ENCODE assay signal across 14 cellular contexts in genomic region chr3:61574854-61575253, GRCh38. TPM values are rescaled to one million over a fixed set of nuclear protein-coding genes. Genes with fewer than 3 reads are reported as not detected.
A peak's percentile ranks its signal among the peaks of the same experiment; 100 is the strongest.
DNase-seq lines count a peak whose midpoint lies in the region; ATAC-seq and TF ChIP-seq lines count a peak whose summit lies in the region.
"Had no signal": no experiment of that assay in that cellular context is flagged by ENCODE, and none has a peak within 500 bp of the region (broad histone marks: within the 10 kb centered on the region; RNA-seq: fewer than 3 reads in every experiment).

No MANE protein-coding gene starts in this region.

- H3K4me3 ChIP-seq in choroid plexus epithelial cell (ENCODE audit: low read depth, low read length) (peak overlapping the region; percentile 14), skeletal muscle cell (ENCODE audit: low read depth, low read length) (no peak overlapping the region), uterus (no peak overlapping the region)

- no peak for ATAC-seq in stimulated activated memory B cell treated with anti-CD40 and anti-IgM and Interleukin-4, amounts not matched to agents 10 μg/mL and 1 μg/mL and 100 μg/mL, for 72 hours

- no peak overlapping the region for H3K27ac ChIP-seq in uterus

- peak; percentile 100 for DNase-seq in GM04503 (ENCODE audit: low read depth)
- peak; percentile 67 for DNase-seq in OCI-M1 (lab: John Stamatoyannopoulos, UW)
- peak; percentile 99 for DNase-seq in choroid plexus epithelial cell (ENCODE audit: low read depth)
- peak; percentile 95 for DNase-seq in skeletal muscle cell (ENCODE audit: low read depth)
- no peak for DNase-seq in uterus
- no peak for DNase-seq in NK-92 treated with Interleukin-12 subunit alpha and Interleukin-12 subunit beta, amount 100 ng/mL, for 24 hours (lab: John Stamatoyannopoulos, UW)
- DNase-seq in HuH-7 (ENCODE audit: low spot score) = no peak
- DNase-seq: DMS79; erythroblast; kidney; stimulated activated CD4-positive, alpha-beta T cell treated with anti-CD3 and anti-CD28 coated beads, Interleukin-1b, Interleukin-23, amount 100 ng/mL, for 48 hours had no signal

- no peaks in the 10 kb centered on the region for H3K9me3 ChIP-seq in uterus

- no peak for TF ChIP-seq CTCF in choroid plexus epithelial cell (conservative IDR thresholded peaks at IDR 0.05; ENCODE audit: low read depth, low read length)
- no peak for TF ChIP-seq CTCF in uterus (IDR thresholded peaks at IDR 0.05)

- no peak overlapping the region for H3K4me3 Mint-ChIP-seq in stimulated activated memory B cell treated with anti-CD40 and anti-IgM and Interleukin-4, amounts not matched to agents 10 μg/mL and 1 μg/mL and 100 μg/mL, for 72 hours
- H3K4me3 Mint-ChIP-seq: neural crest cell; T-helper 2 cell treated with Interferon-gamma antibody and Interleukin-4, amounts not matched to agents 5 μg/mL and 100 μg/mL, for 36 hours had no signal

- H3K4me1 ChIP-seq in uterus = no peaks in the 10 kb centered on the region

- TF ChIP-seq POLR2A in uterus (IDR thresholded peaks at IDR 0.05) = no peak

- no peaks in the 10 kb centered on the region for H3K27me3 Mint-ChIP-seq in stimulated activated memory B cell treated with anti-CD40 and anti-IgM and Interleukin-4, amounts not matched to agents 10 μg/mL and 1 μg/mL and 100 μg/mL, for 72 hours

- H3K36me3 ChIP-seq in uterus = no peaks in the 10 kb centered on the region

- H3K36me3 Mint-ChIP-seq in stimulated activated memory B cell treated with anti-CD40 and anti-IgM and Interleukin-4, amounts not matched to agents 10 μg/mL and 1 μg/mL and 100 μg/mL, for 72 hours = no peaks in the 10 kb centered on the region

- H3K27ac Mint-ChIP-seq in stimulated activated memory B cell treated with anti-CD40 and anti-IgM and Interleukin-4, amounts not matched to agents 10 μg/mL and 1 μg/mL and 100 μg/mL, for 72 hours = no peak overlapping the region
- H3K27ac Mint-ChIP-seq: T-helper 2 cell treated with Interferon-gamma antibody and Interleukin-4, amounts not matched to agents 5 μg/mL and 100 μg/mL, for 36 hours had no signal

- intact Hi-C loops in uterus (cut with DNase I; ENCODE audit: low total_unique reads) = no loop called here

- no peaks in the 10 kb centered on the region for H3K27me3 ChIP-seq in uterus

- H3K9me3 Mint-ChIP-seq in stimulated activated memory B cell treated with anti-CD40 and anti-IgM and Interleukin-4, amounts not matched to agents 10 μg/mL and 1 μg/mL and 100 μg/mL, for 72 hours = no peaks in the 10 kb centered on the region
- H3K9me3 Mint-ChIP-seq: T-helper 2 cell treated with Interferon-gamma antibody and Interleukin-4, amounts not matched to agents 5 μg/mL and 100 μg/mL, for 36 hours had no signal

- no peaks in the 10 kb centered on the region for H3K4me1 Mint-ChIP-seq in stimulated activated memory B cell treated with anti-CD40 and anti-IgM and Interleukin-4, amounts not matched to agents 10 μg/mL and 1 μg/mL and 100 μg/mL, for 72 hours
- H3K4me1 Mint-ChIP-seq: neural crest cell had no signal

RNA-seq across cellular contexts. Expression of gene PTPRG, which starts 13.5 kb away (rescaled TPM):
- total RNA-seq in uterus = 100 to 1,000 TPM in 1 of 4 donors, 10 to 100 TPM in 3; 43.5 to 136 (median 62.6) TPM

Comparison
In these comparisons a context has a peak if more than half of its experiments do, and no peak if none do; other contexts are left out.
1. DNase-seq: peak in GM04503 (single experiment), OCI-M1 (single experiment), choroid plexus epithelial cell (single experiment) and skeletal muscle cell (single experiment); none in uterus (0 of 2), NK-92 treated with Interleukin-12 subunit alpha and Interleukin-12 subunit beta, amount 100 ng/mL, for 24 hours (single experiment) and HuH-7 (single experiment).